ENCODE assay signal across 8 cellular contexts in the genomic region with DNA sequence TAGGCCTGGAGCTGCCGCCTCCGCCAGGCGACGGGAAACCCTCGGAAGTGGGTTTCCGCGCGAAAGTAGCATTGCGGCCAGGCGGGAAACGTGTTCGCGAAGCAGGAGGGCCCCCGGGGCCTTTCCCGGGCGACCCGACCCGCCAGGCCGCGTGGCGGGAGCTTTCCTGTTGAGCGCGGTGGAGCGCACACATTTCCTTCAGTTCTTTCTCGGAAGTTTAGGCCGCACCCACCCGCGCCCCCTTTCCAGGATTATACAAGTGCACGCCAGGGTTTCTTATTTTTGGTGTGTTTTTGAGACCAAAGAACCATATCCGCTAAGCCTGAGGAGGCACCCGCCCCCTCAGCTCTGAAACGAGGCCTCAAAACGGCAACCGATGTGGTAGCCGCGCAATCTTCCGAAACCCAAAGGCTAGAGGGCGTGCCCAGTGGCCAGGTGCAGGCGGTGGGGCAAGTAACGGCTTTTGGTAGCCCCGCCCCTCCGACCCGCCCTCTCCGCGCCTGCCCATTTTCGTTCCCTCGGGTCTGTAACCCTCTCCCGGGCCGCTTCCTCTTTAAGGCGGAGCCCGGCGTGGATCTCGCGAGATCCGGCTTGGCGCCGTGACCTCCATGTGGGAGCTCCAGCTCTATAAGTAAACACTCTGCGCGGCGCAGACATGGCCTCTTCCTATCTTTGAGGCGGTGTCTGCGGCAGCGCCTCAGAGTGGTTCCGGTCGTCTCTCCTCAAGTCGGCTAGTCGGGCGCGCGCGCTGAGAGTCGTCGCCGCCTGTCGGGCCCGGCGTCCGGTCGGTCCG. TPM values are rescaled to one million over a fixed set of nuclear protein-coding genes. Genes with fewer than 3 reads are reported as not detected.
DNase-seq lines count a peak whose midpoint lies in the region; ATAC-seq, FAIRE-seq and TF ChIP-seq lines count a peak whose summit lies in the region.

A gene with protein sequence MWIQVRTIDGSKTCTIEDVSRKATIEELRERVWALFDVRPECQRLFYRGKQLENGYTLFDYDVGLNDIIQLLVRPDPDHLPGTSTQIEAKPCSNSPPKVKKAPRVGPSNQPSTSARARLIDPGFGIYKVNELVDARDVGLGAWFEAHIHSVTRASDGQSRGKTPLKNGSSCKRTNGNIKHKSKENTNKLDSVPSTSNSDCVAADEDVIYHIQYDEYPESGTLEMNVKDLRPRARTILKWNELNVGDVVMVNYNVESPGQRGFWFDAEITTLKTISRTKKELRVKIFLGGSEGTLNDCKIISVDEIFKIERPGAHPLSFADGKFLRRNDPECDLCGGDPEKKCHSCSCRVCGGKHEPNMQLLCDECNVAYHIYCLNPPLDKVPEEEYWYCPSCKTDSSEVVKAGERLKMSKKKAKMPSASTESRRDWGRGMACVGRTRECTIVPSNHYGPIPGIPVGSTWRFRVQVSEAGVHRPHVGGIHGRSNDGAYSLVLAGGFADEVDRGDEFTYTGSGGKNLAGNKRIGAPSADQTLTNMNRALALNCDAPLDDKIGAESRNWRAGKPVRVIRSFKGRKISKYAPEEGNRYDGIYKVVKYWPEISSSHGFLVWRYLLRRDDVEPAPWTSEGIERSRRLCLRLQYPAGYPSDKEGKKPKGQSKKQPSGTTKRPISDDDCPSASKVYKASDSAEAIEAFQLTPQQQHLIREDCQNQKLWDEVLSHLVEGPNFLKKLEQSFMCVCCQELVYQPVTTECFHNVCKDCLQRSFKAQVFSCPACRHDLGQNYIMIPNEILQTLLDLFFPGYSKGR (plus strand): TSS at position 628 of the 793 bp plus-strand sequence. CDS start 292 bp downstream, outside the sequence.

- H3K27me3 Mint-ChIP-seq in progenitor cell of endocrine pancreas = peaks cover 8% of the 10 kb centered on the region

- DNase-seq in GM12892 (ENCODE audit: insufficient read length) (peak; percentile 82), NCI-H146 (lab: John Stamatoyannopoulos, UW) (peak; percentile 98), T-helper 1 cell (peak; percentile 99 to 100 (median 99)), amniotic epithelial cell (ENCODE audit: low read depth) (peak; percentile 95), left cardiac atrium (peak; percentile 99), progenitor cell of endocrine pancreas (ENCODE audit: low spot score, unreplicated experiment) (peak; percentile 98), ureter (ENCODE audit: low spot score) (peak; percentile 99)

- TF ChIP-seq CTCF in progenitor cell of endocrine pancreas (IDR thresholded peaks at IDR 0.05; ENCODE audit: unreplicated experiment) = no peak

- H3K27ac Mint-ChIP-seq in progenitor cell of endocrine pancreas = peak within 1 kb of the TSS; percentile 98

- peak; percentile 94 for TF ChIP-seq POLR2A in GM12892 (IDR thresholded peaks at IDR 0.05; ENCODE audit: low read depth, low read length)

- peaks cover 17% of the 10 kb centered on the region for H3K4me1 Mint-ChIP-seq in progenitor cell of endocrine pancreas (ENCODE audit: low read depth)

- ATAC-seq in HG02852 (IDR thresholded peaks at IDR 0.05; ENCODE audit: unreplicated experiment) = peak; percentile 82
- peak; percentile 98 for ATAC-seq in left cardiac atrium

- intact Hi-C loops in left cardiac atrium (cut with DNase I) = no loop called here

- H3K36me3 Mint-ChIP-seq in progenitor cell of endocrine pancreas (ENCODE audit: insufficient read depth) = peaks cover 10% of the 10 kb centered on the region

- peak within 1 kb of the TSS; percentile 87 for H3K4me3 Mint-ChIP-seq in progenitor cell of endocrine pancreas (ENCODE audit: low read depth)

- peaks cover 2% of the 10 kb centered on the region for H3K9me3 Mint-ChIP-seq in progenitor cell of endocrine pancreas (ENCODE audit: low read depth)

- FAIRE-seq in GM12892 (lab: Jason Lieb, UNC) = peak; percentile 95

RNA-seq across cellular contexts. Expression of the gene that starts here (rescaled TPM):
- 50.8 TPM for polyA plus RNA-seq in GM12892 (2012; ENCODE audit: missing spikeins)
- total RNA-seq in left cardiac atrium (10 to 100 TPM; 18.0 to 18.1 TPM), progenitor cell of endocrine pancreas (88.6 and 89.9 TPM in 2 replicates), ureter (56.5 TPM)

Comparison
In these comparisons a context has a peak if more than half of its experiments do, and no peak if none do; other contexts are left out.
1. Peak in every context shown above with its lines: DNase-seq and ATAC-seq.